In genomic region chr5:139364466-139364865, GRCh38 we compare ENCODE assay signal across 18 cellular contexts. TPM values are rescaled to one million over a fixed set of nuclear protein-coding genes. Genes with fewer than 3 reads are reported as not detected.
DNase-seq lines count a peak whose midpoint lies in the region; ATAC-seq and TF ChIP-seq lines count a peak whose summit lies in the region.
"Had no signal": no experiment of that assay in that cellular context is flagged by ENCODE, and none has a peak within 500 bp of the region (broad histone marks: within the 10 kb centered on the region; RNA-seq: fewer than 3 reads in every experiment).

No MANE protein-coding gene starts in this region.

- no peak overlapping the region for H3K4me2 ChIP-seq in GM23338
- no peak overlapping the region for H3K4me2 ChIP-seq in smooth muscle cell

- H3K79me2 ChIP-seq in GM23338 (replicated peaks; ENCODE audit: insufficient read depth) (peaks cover 55% of the 10 kb centered on the region), smooth muscle cell (ENCODE audit: low read depth) (peaks cover 47% of the 10 kb centered on the region)

- no peaks in the 10 kb centered on the region for H3K9me3 ChIP-seq in smooth muscle cell (replicated peaks; ENCODE audit: low read depth)

- H3K36me3 ChIP-seq in GM23338 (ENCODE audit: insufficient read depth), result peaks cover 51% of the 10 kb centered on the region
- H3K36me3 ChIP-seq in smooth muscle cell (ENCODE audit: low read depth), result peaks cover 20% of the 10 kb centered on the region

- H3F3A ChIP-seq in GM23338 (replicated peaks; ENCODE audit: low read depth) (0 out of 2 replicates have a peak, but pooled peaks cover 8% of the 10 kb centered on the region), smooth muscle cell (ENCODE audit: low read depth) (no peaks in the 10 kb centered on the region)

- WGBS in smooth muscle cell (ENCODE audit: low lambda C conversion rate), result 61% methylated on average over 2 of the region's 2 CpGs

- TF ChIP-seq CTCF in GM23338 (conservative IDR thresholded peaks at IDR 0.05; ENCODE audit: low read depth in 2 of 2) (no peak), smooth muscle cell (IDR thresholded peaks at IDR 0.05; ENCODE audit: borderline replicate concordance, insufficient read depth, poor library complexity, severe bottlenecking) (no peak)

- H4K20me1 ChIP-seq in GM23338 (replicated peaks; ENCODE audit: insufficient read depth) (peaks cover 64% of the 10 kb centered on the region), smooth muscle cell (ENCODE audit: low read depth) (peaks cover 84% of the 10 kb centered on the region)

- H2AFZ ChIP-seq in GM23338 (no peak overlapping the region), smooth muscle cell (ENCODE audit: low read depth) (no peak overlapping the region)
- H2AFZ ChIP-seq: GM23248 had no signal

- H3K27ac ChIP-seq in GM23338 (ENCODE audit: low read depth) (0 out of 2 replicates have a peak overlapping the region, but pooled peaks have one; percentile 7), smooth muscle cell (ENCODE audit: low read depth) (peak overlapping the region; percentile 13)
- H3K27ac ChIP-seq: GM23248 had no signal

- H3K27ac Mint-ChIP-seq in activated T-cell treated with anti-CD3 and anti-CD28 coated beads, Interleukin-2, amount 50 U/mL, for 72 hours, result peak overlapping the region; percentile 75
- H3K27ac Mint-ChIP-seq in GM23338, result no peak overlapping the region
- peak overlapping the region; percentile 63 for H3K27ac Mint-ChIP-seq in activated T-helper 17 cell treated with anti-CD3 and anti-CD28 coated beads, Interleukin-2, amount 50 U/mL, for 72 hours
- H3K27ac Mint-ChIP-seq: B cell; CD4-positive, alpha-beta T cell had no signal

- H3K9me2 ChIP-seq in GM23338 (ENCODE audit: insufficient read depth), result no peaks in the 10 kb centered on the region

- no peaks in the 10 kb centered on the region for H3K27me3 Mint-ChIP-seq in activated T-cell treated with anti-CD3 and anti-CD28 coated beads, Interleukin-2, amount 50 U/mL, for 72 hours (ENCODE audit: low read depth)
- peaks cover 3% of the 10 kb centered on the region for H3K27me3 Mint-ChIP-seq in GM23338 (ENCODE audit: insufficient read depth, low read depth, poor library complexity)
- H3K27me3 Mint-ChIP-seq in activated T-helper 17 cell treated with anti-CD3 and anti-CD28 coated beads, Interleukin-2, amount 50 U/mL, for 72 hours, result no peaks in the 10 kb centered on the region
- H3K27me3 Mint-ChIP-seq: B cell; CD4-positive, alpha-beta T cell had no signal

- H3K4me3 ChIP-seq in GM23338 (no peak overlapping the region), smooth muscle cell (no peak overlapping the region)
- H3K4me3 ChIP-seq: GM23248 had no signal

- H3K36me3 Mint-ChIP-seq in activated T-cell treated with anti-CD3 and anti-CD28 coated beads, Interleukin-2, amount 50 U/mL, for 72 hours (ENCODE audit: insufficient read depth in 2 of 2), result peaks cover 6 to 18% of the 10 kb centered on the region in 2 donors
- H3K36me3 Mint-ChIP-seq in GM23338 (ENCODE audit: low read depth), result peaks cover 60% of the 10 kb centered on the region
- H3K36me3 Mint-ChIP-seq in activated T-helper 17 cell treated with anti-CD3 and anti-CD28 coated beads, Interleukin-2, amount 50 U/mL, for 72 hours (ENCODE audit: low read depth), result peaks cover 90% of the 10 kb centered on the region

- no peak overlapping the region for H3K4me3 Mint-ChIP-seq in activated T-cell treated with anti-CD3 and anti-CD28 coated beads, Interleukin-2, amount 50 U/mL, for 72 hours
- H3K4me3 Mint-ChIP-seq in GM23338, result no peak overlapping the region
- no peak overlapping the region for H3K4me3 Mint-ChIP-seq in activated T-helper 17 cell treated with anti-CD3 and anti-CD28 coated beads, Interleukin-2, amount 50 U/mL, for 72 hours
- H3K4me3 Mint-ChIP-seq: B cell; CD4-positive, alpha-beta T cell had no signal

- peaks cover 26% of the 10 kb centered on the region for H3K4me1 Mint-ChIP-seq in activated T-cell treated with anti-CD3 and anti-CD28 coated beads, Interleukin-2, amount 50 U/mL, for 72 hours (ENCODE audit: low read depth)
- H3K4me1 Mint-ChIP-seq in GM23338, result no peaks in the 10 kb centered on the region
- H3K4me1 Mint-ChIP-seq in activated T-helper 17 cell treated with anti-CD3 and anti-CD28 coated beads, Interleukin-2, amount 50 U/mL, for 72 hours, result no peaks in the 10 kb centered on the region

- H3K4me1 ChIP-seq in GM23338 (ENCODE audit: insufficient read depth) (no peaks in the 10 kb centered on the region), smooth muscle cell (ENCODE audit: low read depth) (no peaks in the 10 kb centered on the region)

- no peak for DNase-seq in activated T-cell treated with anti-CD3 and anti-CD28 coated beads, Interleukin-2, amount 50 U/mL, for 72 hours
- DNase-seq in activated T-cell treated with anti-CD3 and anti-CD28 coated beads, Interleukin-2, amount 50 U/mL, for 48 hours, result no peak
- DNase-seq in GM23338 (ENCODE audit: low spot score), result no peak
- DNase-seq in smooth muscle cell (lab: John Stamatoyannopoulos, UW; ENCODE audit: unreplicated experiment), result no peak
- no peak for DNase-seq in amniotic stem cell (lab: John Stamatoyannopoulos, UW)
- DNase-seq in activated gamma-delta T cell treated with Interleukin-2 at 50 U/mL for 16 hours, result no peak
- DNase-seq: C1 segment of cervical spinal cord; Calu3; CD4-positive, alpha-beta T cell; DMS 273 treated with DMSO at 0.1 percent for 48 hours; GM23248; H7 had no signal

- ATAC-seq in activated T-cell treated with anti-CD3 and anti-CD28 coated beads, Interleukin-2, amount 50 U/mL, for 72 hours (replicated peaks in 1 of 2), result no peak
- ATAC-seq in GM23338 (no peak), GM18867 (IDR thresholded peaks at IDR 0.05; ENCODE audit: unreplicated experiment) (no peak)
- ATAC-seq in activated T-helper 17 cell treated with anti-CD3 and anti-CD28 coated beads, Interleukin-2, amount 50 U/mL, for 72 hours (replicated peaks), result no peak
- ATAC-seq: HepG2 had no signal

- H3K9ac ChIP-seq in smooth muscle cell (ENCODE audit: low read depth), result no peak overlapping the region
- H3K9ac ChIP-seq: GM23248 had no signal

- no peaks in the 10 kb centered on the region for H3K9me3 Mint-ChIP-seq in activated T-cell treated with anti-CD3 and anti-CD28 coated beads, Interleukin-2, amount 50 U/mL, for 72 hours
- H3K9me3 Mint-ChIP-seq in GM23338, result no peaks in the 10 kb centered on the region
- H3K9me3 Mint-ChIP-seq in activated T-helper 17 cell treated with anti-CD3 and anti-CD28 coated beads, Interleukin-2, amount 50 U/mL, for 72 hours, result no peaks in the 10 kb centered on the region
- H3K9me3 Mint-ChIP-seq: CD4-positive, alpha-beta T cell had no signal

- H3K27me3 ChIP-seq in GM23338 (ENCODE audit: insufficient read depth), result no peaks in the 10 kb centered on the region
- no peaks in the 10 kb centered on the region for H3K27me3 ChIP-seq in smooth muscle cell (ENCODE audit: low read depth)

TF ChIP-seq in GM23338, 12 proteins besides CTCF, POLR2A, EP300 and RAD21 (continues in another document):
- no peak for TF ChIP-seq JUNB (IDR thresholded peaks at IDR 0.05; ENCODE audit: unreplicated experiment)

RNA-seq across cellular contexts. Expression of gene SLC23A1, which starts 18.6 kb away (rescaled TPM):
- total RNA-seq in activated T-cell treated with anti-CD3 and anti-CD28 coated beads, Interleukin-2, amount 50 U/mL, for 72 hours, result 1 to 10 TPM; 1.9 to 2.8 TPM
- not detected in 2 replicates for total RNA-seq in GM23338 (2014; rRNA removed; shearing (Covaris generic))
- polyA plus RNA-seq in GM23338 (2016; fragmentation: Nextera tagmentation; extraction: Ambion mirVana) (0.16 and 0.29 TPM in 2 replicates), smooth muscle cell (0.22 and 0.35 TPM in 2 replicates)
- 1 to 10 TPM in 1 of 2 donors, under 1 TPM in 1; 0.95 to 1.6 TPM for total RNA-seq in activated T-helper 17 cell treated with anti-CD3 and anti-CD28 coated beads, Interleukin-2, amount 50 U/mL, for 72 hours
- not detected in 2 replicates for total RNA-seq in smooth muscle cell
- total RNA-seq: A172; CD4-positive, alpha-beta T cell; Daoy; GM23248; H7 had no signal

RNA-seq across cellular contexts. Expression of gene PAIP2, which starts 22.8 kb away (rescaled TPM):
- total RNA-seq in activated T-cell treated with anti-CD3 and anti-CD28 coated beads, Interleukin-2, amount 50 U/mL, for 72 hours, result 100 to 1,000 TPM; 141 to 144 TPM
- total RNA-seq in GM23338 (2014; rRNA removed; shearing (Covaris generic)), result 132 and 148 TPM in 2 replicates
- polyA plus RNA-seq in GM23338 (2016; fragmentation: Nextera tagmentation; extraction: Ambion mirVana) (226 and 277 TPM in 2 replicates), smooth muscle cell (120 and 123 TPM in 2 replicates)
- total RNA-seq in activated T-helper 17 cell treated with anti-CD3 and anti-CD28 coated beads, Interleukin-2, amount 50 U/mL, for 72 hours, result 100 to 1,000 TPM; 102 to 157 TPM
- total RNA-seq in smooth muscle cell, result 96.1 and 98.1 TPM in 2 replicates

RNA-seq across cellular contexts. Expression of gene MZB1, which starts 25.2 kb away (rescaled TPM):
- total RNA-seq in activated T-cell treated with anti-CD3 and anti-CD28 coated beads, Interleukin-2, amount 50 U/mL, for 72 hours, result 10 to 100 TPM; 19.7 to 27.3 TPM
- 1.6 TPM in 1 of 2 replicates, not detected in the other for total RNA-seq in GM23338 (2014; rRNA removed; shearing (Covaris generic))
- polyA plus RNA-seq in GM23338 (2016; fragmentation: Nextera tagmentation; extraction: Ambion mirVana) (0.52 and 0.71 TPM in 2 replicates), smooth muscle cell (0.19 TPM in 1 of 2 replicates, not detected in the other)
- total RNA-seq in activated T-helper 17 cell treated with anti-CD3 and anti-CD28 coated beads, Interleukin-2, amount 50 U/mL, for 72 hours, result 10 to 100 TPM; 39.9 to 55.2 TPM
- not detected in 2 replicates for total RNA-seq in smooth muscle cell
- total RNA-seq: A172, Calu3, Daoy, GM23248, H7 had no signal
- polyA plus RNA-seq: GM23248 had no signal

RNA-seq across cellular contexts. Expression of gene PROB1, which starts 30.4 kb away (rescaled TPM):
- 1 to 10 TPM; 3.1 to 4.6 TPM for total RNA-seq in activated T-cell treated with anti-CD3 and anti-CD28 coated beads, Interleukin-2, amount 50 U/mL, for 72 hours
- 2.7 and 3.1 TPM in 2 replicates for total RNA-seq in GM23338 (2014; rRNA removed; shearing (Covaris generic))
- 0.54 and 0.73 TPM in 2 replicates for polyA plus RNA-seq in GM23338 (2016; fragmentation: Nextera tagmentation; extraction: Ambion mirVana)
- total RNA-seq in activated T-helper 17 cell treated with anti-CD3 and anti-CD28 coated beads, Interleukin-2, amount 50 U/mL, for 72 hours, result 1 to 10 TPM; 4.7 to 6.4 TPM
- total RNA-seq in smooth muscle cell, result 0.90 and 1.2 TPM in 2 replicates
- polyA plus RNA-seq in smooth muscle cell, result 3.8 and 5.7 TPM in 2 replicates

RNA-seq across cellular contexts. Expression of gene SPATA24, which starts 39.4 kb away (rescaled TPM):
- 1 to 10 TPM; 3.3 to 3.5 TPM for total RNA-seq in activated T-cell treated with anti-CD3 and anti-CD28 coated beads, Interleukin-2, amount 50 U/mL, for 72 hours
- 7.1 and 16.0 TPM in 2 replicates for total RNA-seq in GM23338 (2014; rRNA removed; shearing (Covaris generic))
- polyA plus RNA-seq in GM23338 (2016; fragmentation: Nextera tagmentation; extraction: Ambion mirVana) (20.6 and 22.4 TPM in 2 replicates), smooth muscle cell (2.2 and 2.6 TPM in 2 replicates)
- total RNA-seq in activated T-helper 17 cell treated with anti-CD3 and anti-CD28 coated beads, Interleukin-2, amount 50 U/mL, for 72 hours, result 1 to 10 TPM; 5.6 to 9.2 TPM
- 2.0 and 4.0 TPM in 2 replicates for total RNA-seq in smooth muscle cell
